ENCODE assay signal across 1 cellular context in genomic region chr19:19468424-19469050, GRCh38.
TF ChIP-seq lines count a peak whose summit lies in the region.

No MANE protein-coding gene starts in this region.

TF ChIP-seq in K562, 482 proteins besides CTCF, POLR2A, EP300 and RAD21 (continued from another document):
- no peak for TF ChIP-seq ATF4 (CRISPR knock-in tag; IDR thresholded peaks at IDR 0.05)
- TF ChIP-seq CBX3 (IDR thresholded peaks at IDR 0.05; ENCODE audit: borderline replicate concordance in 1 of 2, low read length in 2 of 2): peak in 1 of 2 experiments; percentile 98; a peak in 2 of 3 replicates
- TF ChIP-seq MLLT1 (IDR thresholded peaks at IDR 0.05): peak in 1 of 2 experiments; percentile 65; a peak in 1 of 4 replicates
- TF ChIP-seq ZNF224 (CRISPR knock-in tag; IDR thresholded peaks at IDR 0.05): no peak
- no peak for TF ChIP-seq SETDB1 (IDR thresholded peaks at IDR 0.05; ENCODE audit: low read length)
- peak; percentile 49 for TF ChIP-seq MAFG (tag; conservative IDR thresholded peaks at IDR 0.05)
- no peak for TF ChIP-seq DEAF1 (CRISPR knock-in tag; IDR thresholded peaks at IDR 0.05)
- peak; percentile 64 to 85; a peak in 3 of 4 replicates for TF ChIP-seq TRIM24 (IDR thresholded peaks at IDR 0.05)
- TF ChIP-seq PML (IDR thresholded peaks at IDR 0.05; ENCODE audit: low read length): 0 out of 2 replicates have a peak, but pooled peaks have one; percentile 25
- TF ChIP-seq E2F8 (IDR thresholded peaks at IDR 0.05; ENCODE audit: low read depth, partially characterized antibody): peak; percentile 20
- 0 out of 2 replicates have a peak, but pooled peaks have one; percentile 31 for TF ChIP-seq ZEB2 (IDR thresholded peaks at IDR 0.05)
- TF ChIP-seq HDAC1 (IDR thresholded peaks at IDR 0.05): peak; percentile 30 to 64; a peak in 1 of 4 replicates
- TF ChIP-seq THRAP3 (IDR thresholded peaks at IDR 0.05; ENCODE audit: borderline replicate concordance): 0 out of 2 replicates have a peak, but pooled peaks have one; percentile 54
- peak; percentile 69; the same call in 1 of the 2 replicates for TF ChIP-seq XRCC3 (IDR thresholded peaks at IDR 0.05)
- 0 out of 2 replicates have a peak, but pooled peaks have one; percentile 22 for TF ChIP-seq HLTF (IDR thresholded peaks at IDR 0.05)
- TF ChIP-seq HDAC2 (IDR thresholded peaks at IDR 0.05): no peak
- TF ChIP-seq EP400 (IDR thresholded peaks at IDR 0.05): peak; percentile 32; the same call in 1 of the 2 replicates
- peak; percentile 55 for TF ChIP-seq ZNF316 (IDR thresholded peaks at IDR 0.05)
- 0 out of 2 replicates have a peak, but pooled peaks have one; percentile 14 for TF ChIP-seq ATF7 (IDR thresholded peaks at IDR 0.05)
- no peak for TF ChIP-seq GABPA (tag; conservative IDR thresholded peaks at IDR 0.05; ENCODE audit: low read depth)
- 0 out of 2 replicates have a peak, but pooled peaks have one; percentile 30 for TF ChIP-seq TOE1 (IDR thresholded peaks at IDR 0.05; ENCODE audit: borderline replicate concordance)
- TF ChIP-seq TOE1 (CRISPR knock-in tag; IDR thresholded peaks at IDR 0.05; ENCODE audit: borderline replicate concordance, low read depth): no peak
- no peak for TF ChIP-seq PBX2 (CRISPR knock-in tag; IDR thresholded peaks at IDR 0.05; ENCODE audit: low read depth)
- 0 out of 2 replicates have a peak, but pooled peaks have one; percentile 7 for TF ChIP-seq PBX2 (tag; conservative IDR thresholded peaks at IDR 0.05; ENCODE audit: low read depth)
- peak; percentile 93 for TF ChIP-seq ZNF280A (IDR thresholded peaks at IDR 0.05; ENCODE audit: low read depth, partially characterized antibody)
- peak; percentile 44 for TF ChIP-seq DACH1 (IDR thresholded peaks at IDR 0.05; ENCODE audit: partially characterized antibody)
- TF ChIP-seq ARNT (IDR thresholded peaks at IDR 0.05): 0 out of 4 replicates have a peak, but pooled peaks of 1 of the 2 experiments have one; percentile 31
- TF ChIP-seq FOXK2 (conservative IDR thresholded peaks at IDR 0.05 in 1 of 2, IDR thresholded peaks at IDR 0.05 in 1 of 2; ENCODE audit: low read depth in 2 of 2): 0 out of 4 replicates have a peak, but pooled peaks of 1 of the 2 experiments have one; percentile 28
- no peak for TF ChIP-seq ZNF175 (CRISPR knock-in tag; IDR thresholded peaks at IDR 0.05; ENCODE audit: low read depth)
- 0 out of 2 replicates have a peak, but pooled peaks have one; percentile 4 for TF ChIP-seq NFE2 (IDR thresholded peaks at IDR 0.05; ENCODE audit: low read depth)
- TF ChIP-seq TRIM28 (IDR thresholded peaks at IDR 0.05): peak; percentile 99
- peak; percentile 80; the same call in 1 of the 2 replicates for TF ChIP-seq CBX1 (IDR thresholded peaks at IDR 0.05; ENCODE audit: low read depth)
- TF ChIP-seq CBX5 (IDR thresholded peaks at IDR 0.05; ENCODE audit: borderline replicate concordance, low read depth): peak; percentile 94
